Comparison of ENCODE assay signal across 9 cellular contexts in genomic region chr3:43770426-43771103, GRCh38.
DNase-seq lines count a peak whose midpoint lies in the region; ATAC-seq and TF ChIP-seq lines count a peak whose summit lies in the region.
"Had no signal": no experiment of that assay in that cellular context is flagged by ENCODE, and none has a peak within 500 bp of the region (broad histone marks: within the 10 kb centered on the region; RNA-seq: fewer than 3 reads in every experiment).

No MANE protein-coding gene starts in this region.

- H3K4me3 Mint-ChIP-seq in progenitor cell of endocrine pancreas (ENCODE audit: low read depth) = no peak overlapping the region
- H3K4me3 Mint-ChIP-seq: activated naive CD4-positive, alpha-beta T cell treated with anti-CD3 and anti-CD28 coated beads, Interleukin-2, amount 50 U/mL, for 24 hours had no signal

- H3K27me3 Mint-ChIP-seq in progenitor cell of endocrine pancreas = peaks cover 32% of the 10 kb centered on the region
- H3K27me3 Mint-ChIP-seq: activated naive CD4-positive, alpha-beta T cell treated with anti-CD3 and anti-CD28 coated beads, Interleukin-2, amount 50 U/mL, for 24 hours had no signal

- H3K27me3 ChIP-seq in RWPE2 (ENCODE audit: insufficient read depth, poor library complexity, severe bottlenecking) (no peaks in the 10 kb centered on the region), mucosa of rectum (ENCODE audit: control insufficient read depth in 2 of 2, insufficient read depth in 2 of 2, low read length in 2 of 2) (no peaks in the 10 kb centered on the region)

- H3K4me1 Mint-ChIP-seq in progenitor cell of endocrine pancreas (ENCODE audit: low read depth) = peaks cover 2% of the 10 kb centered on the region

- H3K27ac ChIP-seq in RWPE2 (ENCODE audit: poor library complexity, severe bottlenecking) (peak overlapping the region; percentile 99), mucosa of rectum (ENCODE audit: low read depth in 2 of 2, low read length in 2 of 2) (peak overlapping the region; percentile 63 to 84)

- peaks cover 47% of the 10 kb centered on the region for H3K4me1 ChIP-seq in RWPE2 (ENCODE audit: insufficient read depth, poor library complexity, severe bottlenecking)
- peaks cover 12 to 20% of the 10 kb centered on the region in 2 donors for H3K4me1 ChIP-seq in mucosa of rectum (ENCODE audit: control insufficient read depth in 2 of 2, insufficient read depth in 2 of 2, low read length in 2 of 2)

- in situ Hi-C loops in Caki2 (cut with HindIII; ENCODE audit: low pct_unique_long_range_greater_than_20kb, low sequenced_read_pairs) = no loop called here
- in situ Hi-C loops in GM13976 (cut with MboI; ENCODE audit: low sequenced_read_pairs, unreplicated experiment) = no loop called here

- TF ChIP-seq CTCF in RWPE2 (IDR thresholded peaks at IDR 0.05; ENCODE audit: poor library complexity, severe bottlenecking) (no peak), GM13976 (IDR thresholded peaks at IDR 0.05; ENCODE audit: borderline replicate concordance, control extremely low read depth, extremely low read depth, insufficient read depth, missing control alignments) (no peak), progenitor cell of endocrine pancreas (IDR thresholded peaks at IDR 0.05; ENCODE audit: unreplicated experiment) (no peak)

- no peaks in the 10 kb centered on the region for H3K36me3 Mint-ChIP-seq in progenitor cell of endocrine pancreas (ENCODE audit: insufficient read depth)
- H3K36me3 Mint-ChIP-seq: activated naive CD4-positive, alpha-beta T cell treated with anti-CD3 and anti-CD28 coated beads, Interleukin-2, amount 50 U/mL, for 24 hours had no signal

- H3K9me3 Mint-ChIP-seq in progenitor cell of endocrine pancreas (ENCODE audit: low read depth) = no peaks in the 10 kb centered on the region
- H3K9me3 Mint-ChIP-seq: activated naive CD4-positive, alpha-beta T cell treated with anti-CD3 and anti-CD28 coated beads, Interleukin-2, amount 50 U/mL, for 24 hours had no signal

- H3K9me3 ChIP-seq in RWPE2 (ENCODE audit: severe bottlenecking) (no peaks in the 10 kb centered on the region), mucosa of rectum (ENCODE audit: control insufficient read depth in 2 of 2, low read length in 2 of 2) (no peaks in the 10 kb centered on the region)

- peak; percentile 74 for DNase-seq in Caki2 (ENCODE audit: low read depth)
- no peak for DNase-seq in RWPE2 (ENCODE audit: low spot score)
- DNase-seq in cerebellar cortex (ENCODE audit: low spot score) = peak; percentile 55
- DNase-seq in NCI-H128 (lab: John Stamatoyannopoulos, UW; ENCODE audit: unreplicated experiment) = no peak
- DNase-seq in GM13976 (ENCODE audit: low spot score) = no peak
- DNase-seq in AML-193 (lab: John Stamatoyannopoulos, UW) = no peak
- no peak for DNase-seq in progenitor cell of endocrine pancreas (ENCODE audit: low spot score, unreplicated experiment)

- no peak overlapping the region for H3K27ac Mint-ChIP-seq in progenitor cell of endocrine pancreas
- H3K27ac Mint-ChIP-seq: activated naive CD4-positive, alpha-beta T cell treated with anti-CD3 and anti-CD28 coated beads, Interleukin-2, amount 50 U/mL, for 24 hours had no signal

- no peaks in the 10 kb centered on the region for H3K36me3 ChIP-seq in RWPE2 (ENCODE audit: low read depth)
- no peaks in the 10 kb centered on the region for H3K36me3 ChIP-seq in mucosa of rectum (ENCODE audit: control insufficient read depth in 2 of 2, insufficient read depth in 2 of 2, low read length in 2 of 2)

- no peak for ATAC-seq in RWPE2 (ENCODE audit: low read depth)

- H3K4me3 ChIP-seq in RWPE2 (ENCODE audit: severe bottlenecking) (no peak overlapping the region), mucosa of rectum (ENCODE audit: low read length in 2 of 2) (peak overlapping the region in 1 of 2 donors; percentile 26)

- peak overlapping the region in 1 of 2 donors; percentile 41 for H3K9ac ChIP-seq in mucosa of rectum (ENCODE audit: low read depth in 1 of 2, low read length in 2 of 2)

Comparison
In these comparisons a context has a peak if more than half of its experiments do, and no peak if none do; other contexts are left out.
1. DNase-seq: peak in Caki2 (single experiment) and cerebellar cortex (single experiment); none in RWPE2 (single experiment), NCI-H128 (single experiment), GM13976 (single experiment), AML-193 (0 of 2) and progenitor cell of endocrine pancreas (single experiment).